ENCODE assay signal across 1 cellular context in genomic region chr6:134802426-134803058, GRCh38.
TF ChIP-seq lines count a peak whose summit lies in the region.

No MANE protein-coding gene starts in this region.

TF ChIP-seq in GM23338, 12 proteins besides CTCF, POLR2A, EP300 and RAD21 (continued from another document):
- TF ChIP-seq ZNF462 (CRISPR knock-in tag; IDR thresholded peaks at IDR 0.05) = no peak
